ENCODE assay signal across 10 cellular contexts in the genomic region with DNA sequence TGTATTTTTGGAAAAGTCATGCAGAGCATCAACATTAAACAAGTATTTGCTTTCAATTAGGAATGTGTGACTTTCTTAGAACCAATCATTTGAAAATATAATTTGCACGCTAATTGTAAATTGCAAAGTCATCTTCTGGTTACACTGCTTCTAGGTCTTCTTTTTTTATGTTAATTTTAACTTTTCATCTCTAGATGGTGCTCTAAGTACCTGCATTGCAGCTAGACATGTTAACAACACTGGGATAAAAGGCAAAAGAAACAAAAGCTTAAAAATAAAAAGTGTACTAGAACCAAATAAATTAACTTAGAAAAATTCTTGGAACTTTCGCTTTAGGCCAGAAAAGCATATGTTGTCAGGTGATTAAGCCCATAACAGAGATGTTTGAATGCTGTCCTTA.
DNase-seq lines count a peak whose midpoint lies in the region; ATAC-seq, FAIRE-seq and TF ChIP-seq lines count a peak whose summit lies in the region.
"Had no signal": no experiment of that assay in that cellular context is flagged by ENCODE, and none has a peak within 500 bp of the region (broad histone marks: within the 10 kb centered on the region; RNA-seq: fewer than 3 reads in every experiment).

No MANE protein-coding gene starts in this region.

- no peaks in the 10 kb centered on the region for H3K36me3 ChIP-seq in fibroblast of lung (ENCODE audit: control insufficient read depth, insufficient read depth, low read length)
- H3K36me3 ChIP-seq: uterus had no signal

- no peak overlapping the region for H3K4me2 ChIP-seq in fibroblast of lung (ENCODE audit: extremely low read depth, insufficient read depth, low read length)

- no peak overlapping the region for H3K4me3 ChIP-seq in fibroblast of lung (replicated peaks in 1 of 4; ENCODE audit: control extremely low read depth in 1 of 4, insufficient read depth in 1 of 4, low read depth in 3 of 4, low read length in 4 of 4)
- H3K4me3 ChIP-seq: uterus had no signal

- H3K36me3 Mint-ChIP-seq in activated T-cell treated with anti-CD3 and anti-CD28 coated beads, Interleukin-2, amount 50 U/mL, for 72 hours (ENCODE audit: insufficient read depth in 2 of 2) = no peaks in the 10 kb centered on the region
- H3K36me3 Mint-ChIP-seq: naive thymus-derived CD8-positive, alpha-beta T cell had no signal

- no peak overlapping the region for H3K4me3 Mint-ChIP-seq in activated T-cell treated with anti-CD3 and anti-CD28 coated beads, Interleukin-2, amount 50 U/mL, for 72 hours
- H3K4me3 Mint-ChIP-seq: naive thymus-derived CD8-positive, alpha-beta T cell had no signal

- H2AFZ ChIP-seq in fibroblast of lung (ENCODE audit: low read length) = no peak overlapping the region

- H3K9me3 ChIP-seq in fibroblast of lung (ENCODE audit: control insufficient read depth, insufficient read depth, low read depth, low read length) = no peaks in the 10 kb centered on the region
- H3K9me3 ChIP-seq: uterus had no signal

- H4K20me1 ChIP-seq in fibroblast of lung (ENCODE audit: control insufficient read depth, extremely low read depth, insufficient read depth, low read length) = no peaks in the 10 kb centered on the region

- DNase-seq in HPDE6-E6E7 (ENCODE audit: extremely low spot score) (peak; percentile 12), RKO (ENCODE audit: low spot score) (peak; percentile 82), fibroblast of lung (ENCODE audit: low read depth in 2 of 2) (peak; percentile 51 to 76), NCI-H187 (lab: John Stamatoyannopoulos, UW) (no peak), foreskin melanocyte (no peak)
- DNase-seq in activated effector memory CD4-positive, alpha-beta T cell treated with anti-CD3 and anti-CD28 coated beads, Interleukin-2, amount 50 U/mL, for 16 hours = no peak
- no peak for DNase-seq in activated T-cell treated with anti-CD3 and anti-CD28 coated beads, Interleukin-2, amount 50 U/mL, for 72 hours
- DNase-seq: naive thymus-derived CD8-positive, alpha-beta T cell; uterus had no signal

- no peak overlapping the region for H3K9ac ChIP-seq in fibroblast of lung (ENCODE audit: insufficient read depth, low read length)

- no peak for ATAC-seq in activated T-cell treated with anti-CD3 and anti-CD28 coated beads, Interleukin-2, amount 50 U/mL, for 72 hours (replicated peaks in 1 of 2)
- ATAC-seq: naive thymus-derived CD8-positive, alpha-beta T cell had no signal

- H3K9me3 Mint-ChIP-seq in activated T-cell treated with anti-CD3 and anti-CD28 coated beads, Interleukin-2, amount 50 U/mL, for 72 hours = peaks cover 2 to 4% of the 10 kb centered on the region in 2 donors

- H3K27ac Mint-ChIP-seq in activated T-cell treated with anti-CD3 and anti-CD28 coated beads, Interleukin-2, amount 50 U/mL, for 72 hours = no peak overlapping the region
- H3K27ac Mint-ChIP-seq: naive thymus-derived CD8-positive, alpha-beta T cell had no signal

- no peaks in the 10 kb centered on the region for H3K27me3 Mint-ChIP-seq in activated T-cell treated with anti-CD3 and anti-CD28 coated beads, Interleukin-2, amount 50 U/mL, for 72 hours (ENCODE audit: low read depth)
- H3K27me3 Mint-ChIP-seq: naive thymus-derived CD8-positive, alpha-beta T cell had no signal

- no peak overlapping the region for H3K27ac ChIP-seq in fibroblast of lung (ENCODE audit: insufficient read depth, low read length)
- H3K27ac ChIP-seq: uterus had no signal

- H3K4me1 Mint-ChIP-seq in activated T-cell treated with anti-CD3 and anti-CD28 coated beads, Interleukin-2, amount 50 U/mL, for 72 hours (ENCODE audit: low read depth) = no peaks in the 10 kb centered on the region
- H3K4me1 Mint-ChIP-seq: naive thymus-derived CD8-positive, alpha-beta T cell had no signal

- H3K4me1 ChIP-seq in fibroblast of lung (ENCODE audit: control insufficient read depth, extremely low read depth, insufficient read depth, low read length) = no peaks in the 10 kb centered on the region
- H3K4me1 ChIP-seq: uterus had no signal

- H3K79me2 ChIP-seq in fibroblast of lung (ENCODE audit: control insufficient read depth, insufficient read depth, low read length) = no peaks in the 10 kb centered on the region

- H3K27me3 ChIP-seq in fibroblast of lung (ENCODE audit: control insufficient read depth, insufficient read depth, low read length) = no peaks in the 10 kb centered on the region
- H3K27me3 ChIP-seq: uterus had no signal

- peak in 1 of 2 donors; percentile 49 for TF ChIP-seq CTCF in fibroblast of lung (conservative IDR thresholded peaks at IDR 0.05 in 1 of 2, IDR thresholded peaks at IDR 0.05 in 1 of 2; ENCODE audit: low read depth in 1 of 2, low read length in 2 of 2)

- FAIRE-seq in A204.1 (lab: Jason Lieb, UNC) = peak; percentile 93

Comparison
In these comparisons a context has a peak if more than half of its experiments do, and no peak if none do; other contexts are left out.
1. DNase-seq: peak in HPDE6-E6E7 (single experiment), RKO (single experiment) and fibroblast of lung (2 of 2); none in NCI-H187 (0 of 2), activated effector memory CD4-positive, alpha-beta T cell treated with anti-CD3 and anti-CD28 coated beads, Interleukin-2, amount 50 U/mL, for 16 hours (single experiment), foreskin melanocyte (single experiment) and activated T-cell treated with anti-CD3 and anti-CD28 coated beads, Interleukin-2, amount 50 U/mL, for 72 hours (0 of 2).